ENCODE assay signal across 10 cellular contexts in the genomic region with DNA sequence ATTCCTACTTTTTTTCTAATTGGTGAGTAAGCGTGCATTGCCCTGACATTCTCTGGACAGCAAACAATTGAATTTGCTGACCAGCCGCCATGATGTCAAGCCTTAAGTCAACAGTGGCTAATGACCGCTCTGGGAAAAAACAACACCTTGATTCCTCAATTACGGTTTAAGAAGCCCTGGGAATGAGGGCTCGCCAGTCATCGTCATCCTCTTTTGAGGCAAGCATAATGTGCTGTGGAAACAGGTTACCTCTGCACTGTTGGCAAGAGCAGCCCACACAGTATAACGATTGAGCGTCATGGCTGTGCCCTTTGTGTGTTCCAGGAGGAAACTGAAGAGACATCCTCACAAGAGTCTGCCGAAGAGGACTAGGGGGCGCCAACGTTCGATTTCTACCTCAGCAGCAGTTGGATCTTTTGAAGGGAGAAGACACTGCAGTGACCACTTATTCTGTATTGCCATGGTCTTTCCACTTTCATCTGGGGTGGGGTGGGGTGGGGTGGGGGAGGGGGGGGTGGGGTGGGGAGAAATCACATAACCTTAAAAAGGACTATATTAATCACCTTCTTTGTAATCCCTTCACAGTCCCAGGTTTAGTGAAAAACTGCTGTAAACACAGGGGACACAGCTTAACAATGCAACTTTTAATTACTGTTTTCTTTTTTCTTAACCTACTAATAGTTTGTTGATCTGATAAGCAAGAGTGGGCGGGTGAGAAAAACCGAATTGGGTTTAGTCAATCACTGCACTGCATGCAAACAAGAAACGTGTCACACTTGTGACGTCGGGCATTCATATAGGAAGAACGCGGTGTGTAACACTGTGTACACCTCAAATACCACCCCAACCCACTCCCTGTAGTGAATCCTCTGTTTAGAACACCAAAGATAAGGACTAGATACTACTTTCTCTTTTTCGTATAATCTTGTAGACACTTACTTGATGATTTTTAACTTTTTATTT.
DNase-seq lines count a peak whose midpoint lies in the region; ATAC-seq, FAIRE-seq and TF ChIP-seq lines count a peak whose summit lies in the region.
"Had no signal": no experiment of that assay in that cellular context is flagged by ENCODE, and none has a peak within 500 bp of the region (broad histone marks: within the 10 kb centered on the region; RNA-seq: fewer than 3 reads in every experiment).

No MANE protein-coding gene starts in this region.

- CTCF ChIA-PET in GM10248 (lab: Yijun Ruan, JAX) = interaction anchor here (1.7 kb wide), 1 partner anchor 9 kb away, joined by 4 read pairs; no protein-coding TSS in a partner anchor

- TF ChIP-seq POLR2A in H54 (IDR thresholded peaks at IDR 0.05; ENCODE audit: low read depth, low read length) = no peak

- H3K36me3 ChIP-seq in WERI-Rb-1 = peaks cover 3% of the 10 kb centered on the region

- TF ChIP-seq CTCF in WERI-Rb-1 (IDR thresholded peaks at IDR 0.05; ENCODE audit: low read depth, low read length) (peak; percentile 45; the same call in 1 of the 2 replicates), GM10248 (IDR thresholded peaks at IDR 0.05; ENCODE audit: control extremely low read depth, extremely low read depth, low read depth, missing control alignments) (no peak)

- in situ Hi-C loops in Caki2 (cut with HindIII; ENCODE audit: low pct_unique_long_range_greater_than_20kb, low sequenced_read_pairs) = no loop called here

- no peak overlapping the region for H3K27ac ChIP-seq in WERI-Rb-1

- no peak overlapping the region for H3K4me3 ChIP-seq in WERI-Rb-1 (ENCODE audit: low read depth, low read length)

- no peaks in the 10 kb centered on the region for H3K9me3 ChIP-seq in WERI-Rb-1 (ENCODE audit: severe bottlenecking)

- no peak for ATAC-seq in HG03378 (IDR thresholded peaks at IDR 0.05; ENCODE audit: unreplicated experiment)

- peak; percentile 100 for DNase-seq in Caki2 (ENCODE audit: low read depth)
- DNase-seq in H54 (ENCODE audit: insufficient read length, low spot score) = no peak
- peak; percentile 46 for DNase-seq in WERI-Rb-1
- peak; percentile 45 for DNase-seq in kidney tubule cell (ENCODE audit: low spot score)
- DNase-seq in DMS79 treated with DMSO at 0.1 percent for 48 hours (lab: John Stamatoyannopoulos, UW) = no peak
- no peak for DNase-seq in stimulated activated naive CD4-positive, alpha-beta T cell treated with Interleukin-2 at 50 U/mL for 16 hours (lab: John Stamatoyannopoulos, UW)
- no peak for DNase-seq in GM10248 (ENCODE audit: extremely low spot score)
- DNase-seq: activated naive CD8-positive, alpha-beta T cell treated with anti-CD3 and anti-CD28 coated beads, Interleukin-2, amount 10 ng/mL, durations not matched to agents 7 days and 5 days had no signal

- H3K27me3 ChIP-seq in WERI-Rb-1 (ENCODE audit: insufficient read depth, low read depth, severe bottlenecking) = no peaks in the 10 kb centered on the region

- FAIRE-seq in H54 (lab: Jason Lieb, UNC) = peak; percentile 43
- FAIRE-seq: RCC 7860 had no signal

- POLR2A ChIA-PET in GM10248 (lab: Yijun Ruan, JAX) = no interaction called here

Comparison
In these comparisons a context has a peak if more than half of its experiments do, and no peak if none do; other contexts are left out.
1. DNase-seq: peak in Caki2 (single experiment), WERI-Rb-1 (single experiment) and kidney tubule cell (single experiment); none in H54 (single experiment), DMS79 treated with DMSO at 0.1 percent for 48 hours (single experiment), stimulated activated naive CD4-positive, alpha-beta T cell treated with Interleukin-2 at 50 U/mL for 16 hours (single experiment) and GM10248 (single experiment).